7 cellular contexts compared by ENCODE assay signal in the genomic region with DNA sequence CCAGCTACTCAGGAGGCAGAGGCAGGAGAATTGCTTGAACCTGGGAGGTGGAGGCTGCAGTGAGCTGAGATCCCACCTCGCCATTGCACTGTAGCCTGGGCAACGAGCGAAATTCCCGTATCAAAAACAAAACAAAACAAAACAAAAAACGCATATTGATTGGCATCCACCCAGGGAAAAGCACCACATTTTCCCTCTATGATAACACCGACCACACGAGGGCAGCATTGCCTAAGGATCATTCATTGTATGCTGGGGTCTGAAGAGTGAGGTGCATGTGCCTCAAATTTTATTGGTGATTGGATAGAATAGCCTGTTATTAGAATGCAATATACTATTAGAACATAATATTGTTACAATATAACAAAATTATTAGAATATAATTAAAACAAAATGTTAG.
A peak's percentile ranks its signal among the peaks of the same experiment; 100 is the strongest.
DNase-seq lines count a peak whose midpoint lies in the region; ATAC-seq, FAIRE-seq and TF ChIP-seq lines count a peak whose summit lies in the region.

No MANE protein-coding gene starts in this region.

- peak overlapping the region; percentile 78 for H3K27ac ChIP-seq in epithelial cell of prostate
- no peak overlapping the region for H3K27ac ChIP-seq in left lung

- H3K36me3 ChIP-seq in left lung = peaks cover 0 to 10% of the 10 kb centered on the region in 2 donors

- FAIRE-seq in GM19239 (lab: Jason Lieb, UNC) = no peak

- H3K4me3 ChIP-seq in left lung = no peak overlapping the region

- no peak for ATAC-seq in left lung
- no peak for ATAC-seq in HG02970 (IDR thresholded peaks at IDR 0.05; ENCODE audit: low FRiP score, unreplicated experiment)

- DNase-seq in GM19239 (ENCODE audit: insufficient read length, low spot score) = peak; percentile 8
- peak; percentile 36 for DNase-seq in RPMI8226
- DNase-seq in epithelial cell of prostate (ENCODE audit: low read depth, low spot score) = no peak
- peak; percentile 20 for DNase-seq in stimulated activated CD8-positive, alpha-beta memory T cell treated with anti-CD3 and anti-CD28 coated beads, Interleukin-15, amount 100 ng/mL, for 1 hour (ENCODE audit: low read depth)
- no peak for DNase-seq in left lung
- DNase-seq in NCI-H345 treated with DMSO at 0.1 percent for 48 hours (lab: John Stamatoyannopoulos, UW; ENCODE audit: unreplicated experiment) = no peak

- peak in 1 of 2 donors; percentile 51 for TF ChIP-seq CTCF in left lung (IDR thresholded peaks at IDR 0.05)

- intact Hi-C loops in left lung (cut with DNase I) = no loop called here

- no peaks in the 10 kb centered on the region for H3K9me3 ChIP-seq in left lung

- no peaks in the 10 kb centered on the region for H3K27me3 ChIP-seq in left lung

- H3K4me1 ChIP-seq in left lung = no peaks in the 10 kb centered on the region

Comparison
In these comparisons a context has a peak if more than half of its experiments do, and no peak if none do; other contexts are left out.
1. DNase-seq: peak in GM19239 (single experiment), RPMI8226 (single experiment) and stimulated activated CD8-positive, alpha-beta memory T cell treated with anti-CD3 and anti-CD28 coated beads, Interleukin-15, amount 100 ng/mL, for 1 hour (single experiment); none in epithelial cell of prostate (single experiment), left lung (0 of 2) and NCI-H345 treated with DMSO at 0.1 percent for 48 hours (single experiment).